In genomic region chr20:16975682-16976081, GRCh38 we compare ENCODE assay signal across 15 cellular contexts.
"Had no signal": no experiment of that assay in that cellular context is flagged by ENCODE, and none has a peak within 500 bp of the region (broad histone marks: within the 10 kb centered on the region; RNA-seq: fewer than 3 reads in every experiment).

No MANE protein-coding gene starts in this region.

- H3K9me3 ChIP-seq: neutrophil, sigmoid colon had no signal

- H3K4me3 ChIP-seq: dorsolateral prefrontal cortex, left lung, lung, sigmoid colon, skin epidermis had no signal

- H3K27me3 ChIP-seq: dorsolateral prefrontal cortex, left lung, neutrophil, sigmoid colon had no signal

- H3K4me1 ChIP-seq: left lung, sigmoid colon had no signal

- H3K27ac ChIP-seq: dorsolateral prefrontal cortex, left lung, neutrophil, sigmoid colon, skin epidermis had no signal

- H3K36me3 ChIP-seq: left lung, neutrophil, sigmoid colon had no signal

- DNase-seq: cortex of kidney; effector CD8-positive, alpha-beta T cell; foreskin melanocyte; hippocampal formation; mesenchymal stem cell; naive B cell; sigmoid colon; stimulated activated CD4-positive, alpha-beta T cell treated with anti-CD3 and anti-CD28 coated beads, Interleukin-12 subunit alpha, Interleukin-12 subunit beta, amount 100 ng/mL, for 4 hours; stimulated activated naive CD4-positive, alpha-beta T cell treated with Interleukin-2 at 50 U/mL for 16 hours; trophoblast cell had no signal

- ATAC-seq: left lung had no signal
